9 cellular contexts compared by ENCODE assay signal in the genomic region with DNA sequence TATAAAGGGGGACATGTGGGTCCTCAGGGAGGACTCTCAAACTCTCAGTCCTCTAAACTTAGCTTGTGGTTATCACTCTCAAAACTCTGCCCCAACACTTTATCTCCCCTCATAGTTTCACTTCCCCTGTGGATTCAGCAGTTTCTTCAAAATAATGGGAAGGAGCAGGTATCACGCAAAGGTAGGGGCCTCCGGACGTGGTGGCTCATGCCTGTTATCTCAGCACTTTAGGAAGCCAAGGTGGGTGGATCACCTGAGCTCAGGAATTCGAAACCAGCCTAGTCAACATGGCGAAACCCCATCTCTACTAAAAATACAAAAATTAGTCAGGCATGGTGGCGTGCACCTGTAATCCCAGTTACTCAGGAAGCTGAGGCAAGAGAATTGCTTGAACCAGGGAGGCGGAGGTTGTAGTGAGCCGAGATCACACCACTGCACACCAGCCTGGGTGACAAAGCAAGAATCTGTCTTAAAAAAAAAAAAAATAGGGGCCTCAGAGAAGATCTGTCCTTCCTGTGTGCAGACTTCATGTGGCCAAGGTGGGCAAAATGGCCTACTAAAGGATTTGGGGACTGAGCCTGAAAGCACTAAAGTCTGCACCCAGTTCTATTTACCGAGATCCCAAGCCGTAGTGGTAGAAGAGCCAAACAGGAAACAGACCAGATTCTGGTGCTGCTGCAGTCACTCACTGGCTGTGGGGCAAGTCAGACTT.
DNase-seq lines count a peak whose midpoint lies in the region; ATAC-seq and FAIRE-seq lines count a peak whose summit lies in the region.
"Had no signal": no experiment of that assay in that cellular context is flagged by ENCODE, and none has a peak within 500 bp of the region (broad histone marks: within the 10 kb centered on the region; RNA-seq: fewer than 3 reads in every experiment).

No MANE protein-coding gene starts in this region.

- peak; percentile 87 for FAIRE-seq in GM18507 (lab: Jason Lieb, UNC)
- FAIRE-seq: endothelial cell of umbilical vein had no signal

- DNase-seq in GM18507 (ENCODE audit: extremely low spot score, insufficient read length, low read depth) (peak; percentile 57), NOMO-1 treated with DMSO at 0.1 percent for 48 hours (lab: John Stamatoyannopoulos, UW; ENCODE audit: unreplicated experiment) (peak; percentile 77), germinal center (ENCODE audit: low spot score) (peak; percentile 68), SKM-1 treated with dmso at 0.1 percent for 144 hours (lab: John Stamatoyannopoulos, UW; ENCODE audit: unreplicated experiment) (no peak), SKM-1 (lab: John Stamatoyannopoulos, UW; ENCODE audit: unreplicated experiment) (no peak), DMS 273 (lab: John Stamatoyannopoulos, UW; ENCODE audit: unreplicated experiment) (no peak)

- ATAC-seq in GM21723 (IDR thresholded peaks at IDR 0.05; ENCODE audit: unreplicated experiment) (peak; percentile 58), HG02973 (IDR thresholded peaks at IDR 0.05; ENCODE audit: unreplicated experiment) (no peak)

Comparison
In these comparisons a context has a peak if more than half of its experiments do, and no peak if none do; other contexts are left out.
1. DNase-seq: peak in GM18507 (single experiment), NOMO-1 treated with DMSO at 0.1 percent for 48 hours (single experiment) and germinal center (single experiment); none in SKM-1 treated with dmso at 0.1 percent for 144 hours (single experiment), SKM-1 (single experiment) and DMS 273 (single experiment).